In genomic region chr11:68107689-68108088, GRCh38 we compare ENCODE assay signal across 26 cellular contexts. TPM values are rescaled to one million over a fixed set of nuclear protein-coding genes. Genes with fewer than 3 reads are reported as not detected.
DNase-seq lines count a peak whose midpoint lies in the region; ATAC-seq, FAIRE-seq and TF ChIP-seq lines count a peak whose summit lies in the region.
"Had no signal": no experiment of that assay in that cellular context is flagged by ENCODE, and none has a peak within 500 bp of the region (broad histone marks: within the 10 kb centered on the region; RNA-seq: fewer than 3 reads in every experiment).

No MANE protein-coding gene starts in this region.

- ATAC-seq in T-helper 17 cell (no peak), left colon (peak; percentile 52), pancreas (peak in 2 of 4 donors; percentile 36 to 59)
- ATAC-seq in CD8-positive, alpha-beta T cell, result no peak
- ATAC-seq: activated T-helper 17 cell treated with anti-CD3 and anti-CD28 coated beads, Interleukin-2, amount 50 U/mL, for 72 hours; effector memory CD8-positive, alpha-beta T cell; natural killer cell had no signal

- POLR2A ChIA-PET in Caco-2 (lab: Charles Lee), result no interaction called here
- POLR2A ChIA-PET in CD8-positive, alpha-beta T cell (lab: Charles Lee), result no interaction called here

- H3K9me3 ChIP-seq in Caco-2 (no peaks in the 10 kb centered on the region), T-helper 17 cell (ENCODE audit: control insufficient read depth, low read length, poor library complexity, severe bottlenecking) (no peaks in the 10 kb centered on the region), pancreas (no peaks in the 10 kb centered on the region)
- H3K9me3 ChIP-seq in CD8-positive, alpha-beta T cell (ENCODE audit: low read length), result no peaks in the 10 kb centered on the region
- H3K9me3 ChIP-seq: A549 had no signal

- H3K4me3 Mint-ChIP-seq in Caco-2 (ENCODE audit: unreplicated experiment) (peak overlapping the region; percentile 39), T-helper 17 cell (no peak overlapping the region)
- H3K4me3 Mint-ChIP-seq in CD8-positive, alpha-beta T cell, result no peak overlapping the region
- H3K4me3 Mint-ChIP-seq: activated CD4-positive, alpha-beta T cell treated with anti-CD3 and anti-CD28 coated beads, Interleukin-2, amount 10 ng/mL, durations not matched to agents 7 days and 5 days; activated naive CD8-positive, alpha-beta T cell treated with anti-CD3 and anti-CD28 coated beads for 36 hours; activated T-helper 17 cell treated with anti-CD3 and anti-CD28 coated beads, Interleukin-2, amount 50 U/mL, for 72 hours; effector memory CD8-positive, alpha-beta T cell; memory B cell; natural killer cell had no signal

- H3K4me1 ChIP-seq in Caco-2 (peaks cover 37% of the 10 kb centered on the region), pancreas (peaks cover 32 to 43% (median 34%) of the 10 kb centered on the region in 3 donors)
- H3K4me1 ChIP-seq in CD8-positive, alpha-beta T cell (ENCODE audit: insufficient read depth, low read length), result no peaks in the 10 kb centered on the region

- H3K36me3 ChIP-seq in Caco-2 (ENCODE audit: control insufficient read depth, insufficient read depth, low read length) (peaks cover 3% of the 10 kb centered on the region; the same call in 1 of the 2 replicates), pancreas (no peaks in the 10 kb centered on the region)
- H3K36me3 ChIP-seq in CD8-positive, alpha-beta T cell (ENCODE audit: insufficient read depth, low read length), result no peaks in the 10 kb centered on the region

- H3K4me1 Mint-ChIP-seq in Caco-2 (ENCODE audit: low read depth, unreplicated experiment) (peaks cover 35% of the 10 kb centered on the region), T-helper 17 cell (peaks cover 4% of the 10 kb centered on the region)
- no peaks in the 10 kb centered on the region for H3K4me1 Mint-ChIP-seq in CD8-positive, alpha-beta T cell (ENCODE audit: low read depth)
- H3K4me1 Mint-ChIP-seq: activated CD4-positive, alpha-beta T cell treated with anti-CD3 and anti-CD28 coated beads, Interleukin-2, amount 10 ng/mL, durations not matched to agents 7 days and 5 days; activated naive CD8-positive, alpha-beta T cell treated with anti-CD3 and anti-CD28 coated beads for 36 hours; activated T-helper 17 cell treated with anti-CD3 and anti-CD28 coated beads, Interleukin-2, amount 50 U/mL, for 72 hours had no signal

- DNase-seq in Caco-2 (no peak), T-helper 17 cell (no peak), left colon (peak in 1 of 2 donors; percentile 31), pancreas (no peak), cortex of kidney (lab: John Stamatoyannopoulos, UW) (no peak), GF-D8 (lab: John Stamatoyannopoulos, UW) (no peak)
- DNase-seq in stimulated activated CD4-positive, alpha-beta T cell treated with anti-CD3 and anti-CD28 coated beads, Interleukin-4, amount 100 ng/mL, for 4 hours, result no peak
- DNase-seq in CD8-positive, alpha-beta T cell, result no peak
- DNase-seq: activated CD4-positive, alpha-beta T cell treated with anti-CD3 and anti-CD28 coated beads, Interleukin-2, amount 10 ng/mL, durations not matched to agents 7 days and 5 days; activated naive CD8-positive, alpha-beta T cell treated with anti-CD3 and anti-CD28 coated beads for 36 hours; cerebellar nuclear complex; effector memory CD8-positive, alpha-beta T cell; kidney glomerular epithelial cell; MM.1S; natural killer cell; NCI-H1436 treated with DMSO at 0.1 percent for 48 hours; NCI-H510A treated with DMSO at 0.1 percent for 48 hours; NK-92 treated with Interleukin-12 subunit alpha and Interleukin-12 subunit beta, amount 100 ng/mL, for 24 hours; stimulated activated CD4-positive, alpha-beta T cell treated with anti-CD3 and anti-CD28 coated beads, Interleukin-2, amount 100 ng/mL, for 24 hours; stimulated activated naive CD4-positive, alpha-beta T cell treated with Interleukin-2 at 50 U/mL for 16 hours; T-helper 2 cell had no signal

- H3K27me3 ChIP-seq in Caco-2 (replicated peaks; ENCODE audit: control insufficient read depth, insufficient read depth, low read length) (no peaks in the 10 kb centered on the region), pancreas (no peaks in the 10 kb centered on the region)
- H3K27me3 ChIP-seq in CD8-positive, alpha-beta T cell (ENCODE audit: insufficient read depth, low read length), result no peaks in the 10 kb centered on the region

- no peak for FAIRE-seq in pancreas (lab: Jason Lieb, UNC)
- FAIRE-seq: A549, H54 had no signal

- no TSS peak for BruUV-seq in Caco-2 (replicated peaks; lab: Mats Ljungman, UMichigan)

- TF ChIP-seq CTCF in Caco-2 (IDR thresholded peaks at IDR 0.05; ENCODE audit: insufficient read depth in 1 of 2, low read depth in 1 of 2, low read length in 1 of 2, severe bottlenecking in 1 of 2, unreplicated experiment in 1 of 2) (no peak), pancreas (IDR thresholded peaks at IDR 0.05) (no peak)
- no peak for TF ChIP-seq CTCF in CD8-positive, alpha-beta T cell (IDR thresholded peaks at IDR 0.05)

- WGBS in pancreas, 2 donors, result 38 to 42% methylated on average over 10 of the region's 10 CpGs

- CTCF ChIA-PET in Caco-2 (lab: Charles Lee), result interaction anchor here (1.0 to 1.1 kb wide), 2 partner anchors 10 to 101 kb away, joined by 3 to 4 read pairs; no protein-coding TSS in a partner anchor
- CTCF ChIA-PET in CD8-positive, alpha-beta T cell (lab: Charles Lee), result no interaction called here

- no peak overlapping the region for H3K4me3 ChIP-seq in Caco-2 (ENCODE audit: low read depth, low read length)
- H3K4me3 ChIP-seq in pancreas, result no peak overlapping the region
- no peak overlapping the region for H3K4me3 ChIP-seq in CD8-positive, alpha-beta T cell (ENCODE audit: low read depth, low read length)
- H3K4me3 ChIP-seq: A549 had no signal

- no peaks in the 10 kb centered on the region for H3K9me3 Mint-ChIP-seq in Caco-2 (ENCODE audit: unreplicated experiment)
- H3K9me3 Mint-ChIP-seq in CD8-positive, alpha-beta T cell, result no peaks in the 10 kb centered on the region
- H3K9me3 Mint-ChIP-seq: activated CD4-positive, alpha-beta T cell treated with anti-CD3 and anti-CD28 coated beads, Interleukin-2, amount 10 ng/mL, durations not matched to agents 7 days and 5 days; activated naive CD8-positive, alpha-beta T cell treated with anti-CD3 and anti-CD28 coated beads for 36 hours; activated T-helper 17 cell treated with anti-CD3 and anti-CD28 coated beads, Interleukin-2, amount 50 U/mL, for 72 hours; effector memory CD8-positive, alpha-beta T cell; memory B cell; natural killer cell had no signal

- no peaks in the 10 kb centered on the region for H3K27me3 Mint-ChIP-seq in Caco-2 (ENCODE audit: insufficient read depth, unreplicated experiment)
- H3K27me3 Mint-ChIP-seq in T-helper 17 cell, result no peaks in the 10 kb centered on the region
- no peaks in the 10 kb centered on the region for H3K27me3 Mint-ChIP-seq in CD8-positive, alpha-beta T cell (ENCODE audit: low read depth)
- H3K27me3 Mint-ChIP-seq: activated CD4-positive, alpha-beta T cell treated with anti-CD3 and anti-CD28 coated beads, Interleukin-2, amount 10 ng/mL, durations not matched to agents 7 days and 5 days; activated naive CD8-positive, alpha-beta T cell treated with anti-CD3 and anti-CD28 coated beads for 36 hours; activated T-helper 17 cell treated with anti-CD3 and anti-CD28 coated beads, Interleukin-2, amount 50 U/mL, for 72 hours; effector memory CD8-positive, alpha-beta T cell; memory B cell had no signal

- intact Hi-C loops in Caco-2 (cut with micrococcal nuclease; ENCODE audit: unreplicated experiment) (loop anchor here (5.0 kb wide), 3 partner anchors 40 to 100 kb away; no protein-coding TSS in a partner anchor), left colon (cut with DNase I, micrococcal nuclease) (no loop called here), pancreas (cut with DNase I) (no loop called here)
- intact Hi-C loops in CD8-positive, alpha-beta T cell (cut with DNase I, micrococcal nuclease), result no loop called here

- H3K27ac ChIP-seq in pancreas, result peak overlapping the region; percentile 76 to 93 (median 81)
- H3K27ac ChIP-seq in CD8-positive, alpha-beta T cell (ENCODE audit: low read depth, low read length), result no peak overlapping the region
- H3K27ac ChIP-seq: A549, parathyroid adenoma had no signal

- H3K27ac Mint-ChIP-seq in Caco-2 (ENCODE audit: unreplicated experiment) (peak overlapping the region; percentile 59), T-helper 17 cell (peak overlapping the region; percentile 24)
- no peak overlapping the region for H3K27ac Mint-ChIP-seq in CD8-positive, alpha-beta T cell
- H3K27ac Mint-ChIP-seq: activated CD4-positive, alpha-beta T cell treated with anti-CD3 and anti-CD28 coated beads, Interleukin-2, amount 10 ng/mL, durations not matched to agents 7 days and 5 days; activated naive CD8-positive, alpha-beta T cell treated with anti-CD3 and anti-CD28 coated beads for 36 hours; activated T-helper 17 cell treated with anti-CD3 and anti-CD28 coated beads, Interleukin-2, amount 50 U/mL, for 72 hours; effector memory CD8-positive, alpha-beta T cell; memory B cell; natural killer cell had no signal

- peaks cover 61% of the 10 kb centered on the region for H3K36me3 Mint-ChIP-seq in Caco-2 (ENCODE audit: insufficient read depth, unreplicated experiment)
- peaks cover 3% of the 10 kb centered on the region for H3K36me3 Mint-ChIP-seq in T-helper 17 cell (ENCODE audit: low read depth)
- H3K36me3 Mint-ChIP-seq in CD8-positive, alpha-beta T cell, result peaks cover 2% of the 10 kb centered on the region
- H3K36me3 Mint-ChIP-seq: natural killer cell had no signal

RNA-seq across cellular contexts. Expression of gene CHKA, which starts 13.5 kb away (rescaled TPM):
- total RNA-seq in Caco-2 (2022) (169 TPM in 2 replicates), T-helper 17 cell (1 to 10 TPM; 7.4 to 9.8 TPM), left colon (10 to 100 TPM; 47.6 to 87.4 TPM), pancreas (10 to 100 TPM; 17.4 to 37.2 (median 26.8) TPM)
- polyA plus RNA-seq in pancreas, result 100 to 1,000 TPM in 1 of 2 donors, 10 to 100 TPM in 1; 63.1 to 110 TPM
- 10 to 100 TPM; 50.2 to 54.6 TPM for total RNA-seq in CD8-positive, alpha-beta T cell
